ENCODE assay signal across 11 cellular contexts in genomic region chr17:38510424-38511125, GRCh38.
DNase-seq lines count a peak whose midpoint lies in the region; ATAC-seq, FAIRE-seq and TF ChIP-seq lines count a peak whose summit lies in the region.
"Had no signal": no experiment of that assay in that cellular context is flagged by ENCODE, and none has a peak within 500 bp of the region (broad histone marks: within the 10 kb centered on the region; RNA-seq: fewer than 3 reads in every experiment).

No MANE protein-coding gene starts in this region.

- no peaks in the 10 kb centered on the region for H4K20me1 ChIP-seq in HepG2 (ENCODE audit: insufficient read depth, low read length)

- TF ChIP-seq EP300 in HepG2 (IDR thresholded peaks at IDR 0.05; ENCODE audit: low read depth in 2 of 2, low read length in 2 of 2) (no peak), HepG2 (CRISPR knock-in tag; IDR thresholded peaks at IDR 0.05; ENCODE audit: borderline replicate concordance) (no peak)

- intact Hi-C loops in Right ventricle myocardium superior (cut with DNase I) = loop anchor here (10.0 kb wide), 1 partner anchor 154 kb away; no protein-coding TSS in a partner anchor
- intact Hi-C loops in HepG2 (cut with micrococcal nuclease; ENCODE audit: unreplicated experiment) = loop anchor here (5.0 kb wide), 1 partner anchor 47 kb away; no protein-coding TSS in a partner anchor

- H3K36me3 ChIP-seq in right atrium auricular region (peaks cover 27% of the 10 kb centered on the region), HepG2 (replicated peaks in 1 of 2; ENCODE audit: control insufficient read depth in 1 of 2, insufficient read depth in 2 of 2, low read length in 2 of 2) (no peaks in the 10 kb centered on the region)

- H3K27me3 ChIP-seq in right atrium auricular region (no peaks in the 10 kb centered on the region), HepG2 (ENCODE audit: control insufficient read depth in 1 of 2, insufficient read depth in 2 of 2, low read length in 2 of 2) (peaks cover 8 to 67% of the 10 kb centered on the region in 2 experiments; a peak in 4 of 5 replicates)

- TF ChIP-seq RAD21 in HepG2 (CRISPR knock-in tag; IDR thresholded peaks at IDR 0.05) = peak; percentile 79

- no peaks in the 10 kb centered on the region for H3K9me3 ChIP-seq in right atrium auricular region
- no peaks in the 10 kb centered on the region for H3K9me3 ChIP-seq in HepG2 (ENCODE audit: low read length)

- DNase-seq in Right ventricle myocardium superior (peak; percentile 47), right atrium auricular region (ENCODE audit: low spot score) (no peak), cardiac fibroblast (ENCODE audit: low read depth in 2 of 2) (peak; percentile 42 to 55), HepG2 (ENCODE audit: low spot score) (peak; percentile 39), NCI-H82 (lab: John Stamatoyannopoulos, UW) (no peak), NCI-H446 treated with DMSO at 0.1 percent for 48 hours (lab: John Stamatoyannopoulos, UW) (no peak)
- DNase-seq: DND-41, MV-4-11 had no signal

- TF ChIP-seq POLR2A in HepG2 (IDR thresholded peaks at IDR 0.05; ENCODE audit: insufficient read depth in 1 of 2, low read depth in 2 of 2, low read length in 2 of 2) = no peak

- CTCF ChIA-PET in HepG2 (lab: Yijun Ruan, JAX; ENCODE audit: low intra/inter-chr PET ratio, low total read pairs) = interaction anchor here (0.8 to 2.5 kb wide), 6 partner anchors 19 to 157 kb away, joined by 3 to 14 read pairs (median 4); partner anchors contain the start of gene SRCIN1

- POLR2A ChIA-PET in HepG2 (lab: Yijun Ruan, JAX) = no interaction called here

- WGBS in HepG2 (ENCODE audit: low lambda C conversion rate) = 4% methylated on average over 23 of the region's 85 CpGs

- peak overlapping the region; percentile 37; the same call in 1 of the 2 replicates for H3K9ac ChIP-seq in HepG2 (ENCODE audit: insufficient read depth, low read depth, low read length)

- peak overlapping the region; percentile 74 for H3K4me2 ChIP-seq in HepG2 (ENCODE audit: low read depth, low read length)

- no peak overlapping the region for H2AFZ ChIP-seq in HepG2 (ENCODE audit: low read length)

- H3K4me1 ChIP-seq in right atrium auricular region = peaks cover 0 to 30% of the 10 kb centered on the region in 2 donors
- peaks cover 25% of the 10 kb centered on the region for H3K4me1 ChIP-seq in HepG2 (ENCODE audit: insufficient read depth, low read length)

- TF ChIP-seq CTCF in right atrium auricular region (IDR thresholded peaks at IDR 0.05) (no peak), cardiac fibroblast (IDR thresholded peaks at IDR 0.05; ENCODE audit: low read depth, low read length) (no peak), HepG2 (CRISPR knock-in tag; IDR thresholded peaks at IDR 0.05) (peak; percentile 36; the same call in 1 of the 2 replicates)

- in situ Hi-C loops in HepG2 (cut with HindIII; ENCODE audit: extremely low pct_ligation_motif_present, low pct_unique_long_range_greater_than_20kb) = no loop called here

- H3K79me2 ChIP-seq in HepG2 (ENCODE audit: insufficient read depth, low read length) = no peaks in the 10 kb centered on the region

- ATAC-seq in Right ventricle myocardium superior (ENCODE audit: poor library complexity) (peak; percentile 58), HepG2 (peak; percentile 80), HG02623 (IDR thresholded peaks at IDR 0.05; ENCODE audit: unreplicated experiment) (no peak), HG02610 (IDR thresholded peaks at IDR 0.05; ENCODE audit: unreplicated experiment) (no peak)

- H3K4me3 ChIP-seq in right atrium auricular region (peak overlapping the region in 1 of 2 donors; percentile 35), cardiac fibroblast (replicated peaks in 1 of 2; ENCODE audit: low read depth in 2 of 2, low read length in 2 of 2) (no peak overlapping the region), HepG2 (replicated peaks in 1 of 3; ENCODE audit: insufficient read depth in 1 of 3, low read depth in 2 of 3, low read length in 3 of 3) (peak overlapping the region; percentile 21 to 66 (median 30))

- H3K27ac ChIP-seq in right atrium auricular region (no peak overlapping the region), HepG2 (ENCODE audit: extremely low read length, insufficient read depth, low read length) (no peak overlapping the region)

- FAIRE-seq in HepG2 (lab: Jason Lieb, UNC) = no peak
- FAIRE-seq: endometrium had no signal

- no TSS peak for BruUV-seq in HepG2 (replicated peaks; lab: Mats Ljungman, UMichigan)

TF ChIP-seq in HepG2, 621 proteins besides CTCF, POLR2A, EP300 and RAD21 (continues in another document):
- peak; percentile 59 for TF ChIP-seq SKI (IDR thresholded peaks at IDR 0.05; ENCODE audit: partially characterized antibody)
- no peak for TF ChIP-seq NR2F6 (IDR thresholded peaks at IDR 0.05)
- TF ChIP-seq NR2F6 (CRISPR knock-in tag; IDR thresholded peaks at IDR 0.05) = no peak
- 0 out of 2 replicates have a peak, but pooled peaks have one; percentile 13 for TF ChIP-seq TOPORS (CRISPR knock-in tag; IDR thresholded peaks at IDR 0.05)
- peak; percentile 66 for TF ChIP-seq ZNF687 (CRISPR knock-in tag; IDR thresholded peaks at IDR 0.05)
- no peak for TF ChIP-seq CBFB (CRISPR knock-in tag; IDR thresholded peaks at IDR 0.05)
- no peak for TF ChIP-seq SALL1 (CRISPR knock-in tag; IDR thresholded peaks at IDR 0.05)
- TF ChIP-seq, protein P1, sequence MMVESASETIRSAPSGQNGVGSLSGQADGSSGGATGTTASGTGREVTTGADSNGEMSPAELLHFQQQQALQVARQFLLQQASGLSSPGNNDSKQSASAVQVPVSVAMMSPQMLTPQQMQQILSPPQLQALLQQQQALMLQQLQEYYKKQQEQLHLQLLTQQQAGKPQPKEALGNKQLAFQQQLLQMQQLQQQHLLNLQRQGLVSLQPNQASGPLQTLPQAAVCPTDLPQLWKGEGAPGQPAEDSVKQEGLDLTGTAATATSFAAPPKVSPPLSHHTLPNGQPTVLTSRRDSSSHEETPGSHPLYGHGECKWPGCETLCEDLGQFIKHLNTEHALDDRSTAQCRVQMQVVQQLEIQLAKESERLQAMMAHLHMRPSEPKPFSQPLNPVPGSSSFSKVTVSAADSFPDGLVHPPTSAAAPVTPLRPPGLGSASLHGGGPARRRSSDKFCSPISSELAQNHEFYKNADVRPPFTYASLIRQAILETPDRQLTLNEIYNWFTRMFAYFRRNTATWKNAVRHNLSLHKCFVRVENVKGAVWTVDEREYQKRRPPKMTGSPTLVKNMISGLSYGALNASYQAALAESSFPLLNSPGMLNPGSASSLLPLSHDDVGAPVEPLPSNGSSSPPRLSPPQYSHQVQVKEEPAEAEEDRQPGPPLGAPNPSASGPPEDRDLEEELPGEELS (CRISPR knock-in tag; IDR thresholded peaks at IDR 0.05) = no peak
- no peak for TF ChIP-seq ZNF749 (CRISPR knock-in tag; IDR thresholded peaks at IDR 0.05; ENCODE audit: borderline replicate concordance)
- TF ChIP-seq HOXA3 (CRISPR knock-in tag; IDR thresholded peaks at IDR 0.05) = peak; percentile 56; the same call in 1 of the 2 replicates
- no peak for TF ChIP-seq HDAC2 (CRISPR knock-in tag; IDR thresholded peaks at IDR 0.05)
- TF ChIP-seq PLRG1 (conservative IDR thresholded peaks at IDR 0.05) = no peak
- no peak for TF ChIP-seq ARID2 (CRISPR knock-in tag; IDR thresholded peaks at IDR 0.05; ENCODE audit: borderline replicate concordance)
- no peak for TF ChIP-seq SP1 (IDR thresholded peaks at IDR 0.05)
- TF ChIP-seq SP1 (CRISPR knock-in tag; IDR thresholded peaks at IDR 0.05) = no peak

Comparison
In these comparisons a context has a peak if more than half of its experiments do, and no peak if none do; other contexts are left out.
1. DNase-seq: peak in Right ventricle myocardium superior (single experiment), cardiac fibroblast (2 of 2) and HepG2 (single experiment); none in right atrium auricular region (single experiment), NCI-H82 (single experiment) and NCI-H446 treated with DMSO at 0.1 percent for 48 hours (single experiment).
2. ATAC-seq: peak in Right ventricle myocardium superior (single experiment) and HepG2 (single experiment); none in HG02623 (single experiment) and HG02610 (single experiment).
3. H3K4me3 ChIP-seq: peak in HepG2 (3 of 3); none in cardiac fibroblast (0 of 2).